Comparison of ENCODE assay signal across 1 cellular context in the genomic region with DNA sequence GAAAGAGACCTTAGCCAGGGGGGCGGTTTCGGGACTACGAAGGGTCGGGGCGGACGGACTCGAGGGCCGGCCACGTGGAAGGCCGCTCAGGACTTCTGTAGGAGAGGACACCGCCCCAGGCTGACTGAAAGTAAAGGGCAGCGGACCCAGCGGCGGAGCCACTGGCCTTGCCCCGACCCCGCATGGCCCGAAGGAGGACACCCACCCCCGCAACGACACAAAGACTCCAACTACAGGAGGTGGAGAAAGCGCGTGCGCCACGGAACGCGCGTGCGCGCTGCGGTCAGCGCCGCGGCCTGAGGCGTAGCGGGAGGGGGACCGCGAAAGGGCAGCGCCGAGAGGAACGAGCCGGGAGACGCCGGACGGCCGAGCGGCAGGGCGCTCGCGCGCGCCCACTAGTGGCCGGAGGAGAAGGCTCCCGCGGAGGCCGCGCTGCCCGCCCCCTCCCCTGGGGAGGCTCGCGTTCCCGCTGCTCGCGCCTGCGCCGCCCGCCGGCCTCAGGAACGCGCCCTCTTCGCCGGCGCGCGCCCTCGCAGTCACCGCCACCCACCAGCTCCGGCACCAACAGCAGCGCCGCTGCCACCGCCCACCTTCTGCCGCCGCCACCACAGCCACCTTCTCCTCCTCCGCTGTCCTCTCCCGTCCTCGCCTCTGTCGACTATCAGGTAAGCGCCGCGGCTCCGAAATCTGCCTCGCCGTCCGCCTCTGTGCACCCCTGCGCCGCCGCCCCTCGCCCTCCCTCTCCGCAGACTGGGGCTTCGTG.
A peak's percentile ranks its signal among the peaks of the same experiment; 100 is the strongest.
TF ChIP-seq lines count a peak whose summit lies in the region.

A gene (plus strand): TSS at position 533 of the 763 bp plus-strand sequence. CDS start 67,784 bp downstream, outside the sequence.

TF ChIP-seq in HepG2, 621 proteins besides CTCF, POLR2A, EP300 and RAD21 (continued from another document and continues in another):
- TF ChIP-seq, protein P1, sequence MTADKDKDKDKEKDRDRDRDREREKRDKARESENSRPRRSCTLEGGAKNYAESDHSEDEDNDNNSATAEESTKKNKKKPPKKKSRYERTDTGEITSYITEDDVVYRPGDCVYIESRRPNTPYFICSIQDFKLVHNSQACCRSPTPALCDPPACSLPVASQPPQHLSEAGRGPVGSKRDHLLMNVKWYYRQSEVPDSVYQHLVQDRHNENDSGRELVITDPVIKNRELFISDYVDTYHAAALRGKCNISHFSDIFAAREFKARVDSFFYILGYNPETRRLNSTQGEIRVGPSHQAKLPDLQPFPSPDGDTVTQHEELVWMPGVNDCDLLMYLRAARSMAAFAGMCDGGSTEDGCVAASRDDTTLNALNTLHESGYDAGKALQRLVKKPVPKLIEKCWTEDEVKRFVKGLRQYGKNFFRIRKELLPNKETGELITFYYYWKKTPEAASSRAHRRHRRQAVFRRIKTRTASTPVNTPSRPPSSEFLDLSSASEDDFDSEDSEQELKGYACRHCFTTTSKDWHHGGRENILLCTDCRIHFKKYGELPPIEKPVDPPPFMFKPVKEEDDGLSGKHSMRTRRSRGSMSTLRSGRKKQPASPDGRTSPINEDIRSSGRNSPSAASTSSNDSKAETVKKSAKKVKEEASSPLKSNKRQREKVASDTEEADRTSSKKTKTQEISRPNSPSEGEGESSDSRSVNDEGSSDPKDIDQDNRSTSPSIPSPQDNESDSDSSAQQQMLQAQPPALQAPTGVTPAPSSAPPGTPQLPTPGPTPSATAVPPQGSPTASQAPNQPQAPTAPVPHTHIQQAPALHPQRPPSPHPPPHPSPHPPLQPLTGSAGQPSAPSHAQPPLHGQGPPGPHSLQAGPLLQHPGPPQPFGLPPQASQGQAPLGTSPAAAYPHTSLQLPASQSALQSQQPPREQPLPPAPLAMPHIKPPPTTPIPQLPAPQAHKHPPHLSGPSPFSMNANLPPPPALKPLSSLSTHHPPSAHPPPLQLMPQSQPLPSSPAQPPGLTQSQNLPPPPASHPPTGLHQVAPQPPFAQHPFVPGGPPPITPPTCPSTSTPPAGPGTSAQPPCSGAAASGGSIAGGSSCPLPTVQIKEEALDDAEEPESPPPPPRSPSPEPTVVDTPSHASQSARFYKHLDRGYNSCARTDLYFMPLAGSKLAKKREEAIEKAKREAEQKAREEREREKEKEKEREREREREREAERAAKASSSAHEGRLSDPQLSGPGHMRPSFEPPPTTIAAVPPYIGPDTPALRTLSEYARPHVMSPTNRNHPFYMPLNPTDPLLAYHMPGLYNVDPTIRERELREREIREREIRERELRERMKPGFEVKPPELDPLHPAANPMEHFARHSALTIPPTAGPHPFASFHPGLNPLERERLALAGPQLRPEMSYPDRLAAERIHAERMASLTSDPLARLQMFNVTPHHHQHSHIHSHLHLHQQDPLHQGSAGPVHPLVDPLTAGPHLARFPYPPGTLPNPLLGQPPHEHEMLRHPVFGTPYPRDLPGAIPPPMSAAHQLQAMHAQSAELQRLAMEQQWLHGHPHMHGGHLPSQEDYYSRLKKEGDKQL (CRISPR knock-in tag; IDR thresholded peaks at IDR 0.05; ENCODE audit: low read depth): peak; percentile 67
- no peak for TF ChIP-seq GZF1 (CRISPR knock-in tag; IDR thresholded peaks at IDR 0.05)
- TF ChIP-seq, protein P2, sequence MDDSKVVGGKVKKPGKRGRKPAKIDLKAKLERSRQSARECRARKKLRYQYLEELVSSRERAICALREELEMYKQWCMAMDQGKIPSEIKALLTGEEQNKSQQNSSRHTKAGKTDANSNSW (CRISPR knock-in tag; IDR thresholded peaks at IDR 0.05; ENCODE audit: borderline replicate concordance): no peak
- 0 out of 2 replicates have a peak, but pooled peaks have one; percentile 6 for TF ChIP-seq PPARG (CRISPR knock-in tag; conservative IDR thresholded peaks at IDR 0.05)
- TF ChIP-seq, protein P3, sequence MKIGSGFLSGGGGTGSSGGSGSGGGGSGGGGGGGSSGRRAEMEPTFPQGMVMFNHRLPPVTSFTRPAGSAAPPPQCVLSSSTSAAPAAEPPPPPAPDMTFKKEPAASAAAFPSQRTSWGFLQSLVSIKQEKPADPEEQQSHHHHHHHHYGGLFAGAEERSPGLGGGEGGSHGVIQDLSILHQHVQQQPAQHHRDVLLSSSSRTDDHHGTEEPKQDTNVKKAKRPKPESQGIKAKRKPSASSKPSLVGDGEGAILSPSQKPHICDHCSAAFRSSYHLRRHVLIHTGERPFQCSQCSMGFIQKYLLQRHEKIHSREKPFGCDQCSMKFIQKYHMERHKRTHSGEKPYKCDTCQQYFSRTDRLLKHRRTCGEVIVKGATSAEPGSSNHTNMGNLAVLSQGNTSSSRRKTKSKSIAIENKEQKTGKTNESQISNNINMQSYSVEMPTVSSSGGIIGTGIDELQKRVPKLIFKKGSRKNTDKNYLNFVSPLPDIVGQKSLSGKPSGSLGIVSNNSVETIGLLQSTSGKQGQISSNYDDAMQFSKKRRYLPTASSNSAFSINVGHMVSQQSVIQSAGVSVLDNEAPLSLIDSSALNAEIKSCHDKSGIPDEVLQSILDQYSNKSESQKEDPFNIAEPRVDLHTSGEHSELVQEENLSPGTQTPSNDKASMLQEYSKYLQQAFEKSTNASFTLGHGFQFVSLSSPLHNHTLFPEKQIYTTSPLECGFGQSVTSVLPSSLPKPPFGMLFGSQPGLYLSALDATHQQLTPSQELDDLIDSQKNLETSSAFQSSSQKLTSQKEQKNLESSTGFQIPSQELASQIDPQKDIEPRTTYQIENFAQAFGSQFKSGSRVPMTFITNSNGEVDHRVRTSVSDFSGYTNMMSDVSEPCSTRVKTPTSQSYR (CRISPR knock-in tag; IDR thresholded peaks at IDR 0.05; ENCODE audit: borderline replicate concordance): no peak
- TF ChIP-seq TCF7L2 (IDR thresholded peaks at IDR 0.05; ENCODE audit: low read depth, low read length): no peak
- TF ChIP-seq HOXA5 (CRISPR knock-in tag; IDR thresholded peaks at IDR 0.05): peak; percentile 48; the same call in 1 of the 2 replicates
- 0 out of 2 replicates have a peak, but pooled peaks have one; percentile 17 for TF ChIP-seq ZSCAN22 (CRISPR knock-in tag; IDR thresholded peaks at IDR 0.05)
- TF ChIP-seq NPAS2 (CRISPR knock-in tag; IDR thresholded peaks at IDR 0.05; ENCODE audit: borderline replicate concordance): no peak
- no peak for TF ChIP-seq ZNF496 (CRISPR knock-in tag; IDR thresholded peaks at IDR 0.05; ENCODE audit: insufficient replicate concordance)
- TF ChIP-seq SIN3B (IDR thresholded peaks at IDR 0.05; ENCODE audit: low read length): no peak
- TF ChIP-seq, protein P4, sequence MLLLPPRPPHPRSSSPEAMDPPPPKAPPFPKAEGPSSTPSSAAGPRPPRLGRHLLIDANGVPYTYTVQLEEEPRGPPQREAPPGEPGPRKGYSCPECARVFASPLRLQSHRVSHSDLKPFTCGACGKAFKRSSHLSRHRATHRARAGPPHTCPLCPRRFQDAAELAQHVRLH (CRISPR knock-in tag; IDR thresholded peaks at IDR 0.05; ENCODE audit: borderline replicate concordance, low read depth): no peak
- TF ChIP-seq HNRNPH1 (optimal IDR thresholded peaks at IDR 0.05; ENCODE audit: low read depth, low read length): no peak
- TF ChIP-seq ASH2L (IDR thresholded peaks at IDR 0.05; ENCODE audit: insufficient read length, low read depth, low read length): peak; percentile 70
- TF ChIP-seq CEBPB (IDR thresholded peaks at IDR 0.05; ENCODE audit: borderline replicate concordance, low read depth, low read length): no peak
- TF ChIP-seq, protein P5, sequence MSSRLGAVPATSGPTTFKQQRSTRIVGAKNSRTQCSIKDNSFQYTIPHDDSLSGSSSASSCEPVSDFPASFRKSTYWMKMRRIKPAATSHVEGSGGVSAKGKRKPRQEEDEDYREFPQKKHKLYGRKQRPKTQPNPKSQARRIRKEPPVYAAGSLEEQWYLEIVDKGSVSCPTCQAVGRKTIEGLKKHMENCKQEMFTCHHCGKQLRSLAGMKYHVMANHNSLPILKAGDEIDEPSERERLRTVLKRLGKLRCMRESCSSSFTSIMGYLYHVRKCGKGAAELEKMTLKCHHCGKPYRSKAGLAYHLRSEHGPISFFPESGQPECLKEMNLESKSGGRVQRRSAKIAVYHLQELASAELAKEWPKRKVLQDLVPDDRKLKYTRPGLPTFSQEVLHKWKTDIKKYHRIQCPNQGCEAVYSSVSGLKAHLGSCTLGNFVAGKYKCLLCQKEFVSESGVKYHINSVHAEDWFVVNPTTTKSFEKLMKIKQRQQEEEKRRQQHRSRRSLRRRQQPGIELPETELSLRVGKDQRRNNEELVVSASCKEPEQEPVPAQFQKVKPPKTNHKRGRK (CRISPR knock-in tag; IDR thresholded peaks at IDR 0.05): no peak
- no peak for TF ChIP-seq ZNF672 (CRISPR knock-in tag; IDR thresholded peaks at IDR 0.05)
- TF ChIP-seq CREM (IDR thresholded peaks at IDR 0.05): no peak
- TF ChIP-seq CREM (CRISPR knock-in tag; IDR thresholded peaks at IDR 0.05): no peak
- TF ChIP-seq, protein P6, sequence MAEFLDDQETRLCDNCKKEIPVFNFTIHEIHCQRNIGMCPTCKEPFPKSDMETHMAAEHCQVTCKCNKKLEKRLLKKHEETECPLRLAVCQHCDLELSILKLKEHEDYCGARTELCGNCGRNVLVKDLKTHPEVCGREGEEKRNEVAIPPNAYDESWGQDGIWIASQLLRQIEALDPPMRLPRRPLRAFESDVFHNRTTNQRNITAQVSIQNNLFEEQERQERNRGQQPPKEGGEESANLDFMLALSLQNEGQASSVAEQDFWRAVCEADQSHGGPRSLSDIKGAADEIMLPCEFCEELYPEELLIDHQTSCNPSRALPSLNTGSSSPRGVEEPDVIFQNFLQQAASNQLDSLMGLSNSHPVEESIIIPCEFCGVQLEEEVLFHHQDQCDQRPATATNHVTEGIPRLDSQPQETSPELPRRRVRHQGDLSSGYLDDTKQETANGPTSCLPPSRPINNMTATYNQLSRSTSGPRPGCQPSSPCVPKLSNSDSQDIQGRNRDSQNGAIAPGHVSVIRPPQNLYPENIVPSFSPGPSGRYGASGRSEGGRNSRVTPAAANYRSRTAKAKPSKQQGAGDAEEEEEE (CRISPR knock-in tag; IDR thresholded peaks at IDR 0.05; ENCODE audit: borderline replicate concordance): no peak
- TF ChIP-seq GABPB1 (CRISPR knock-in tag; IDR thresholded peaks at IDR 0.05): peak; percentile 87
- no peak; the same call in none of the 2 replicates for TF ChIP-seq ZNF891 (CRISPR knock-in tag; IDR thresholded peaks at IDR 0.05)
- TF ChIP-seq PHF21A (CRISPR knock-in tag; IDR thresholded peaks at IDR 0.05): no peak
- TF ChIP-seq SOX13 (IDR thresholded peaks at IDR 0.05): no peak
- no peak; a peak in 1 of 4 replicates for TF ChIP-seq SOX13 (CRISPR knock-in tag; conservative IDR thresholded peaks at IDR 0.05 in 1 of 2, IDR thresholded peaks at IDR 0.05 in 1 of 2)
- peak; percentile 86 for TF ChIP-seq RBFOX2 (IDR thresholded peaks at IDR 0.05; ENCODE audit: low read depth, low read length)
- TF ChIP-seq, protein P7, sequence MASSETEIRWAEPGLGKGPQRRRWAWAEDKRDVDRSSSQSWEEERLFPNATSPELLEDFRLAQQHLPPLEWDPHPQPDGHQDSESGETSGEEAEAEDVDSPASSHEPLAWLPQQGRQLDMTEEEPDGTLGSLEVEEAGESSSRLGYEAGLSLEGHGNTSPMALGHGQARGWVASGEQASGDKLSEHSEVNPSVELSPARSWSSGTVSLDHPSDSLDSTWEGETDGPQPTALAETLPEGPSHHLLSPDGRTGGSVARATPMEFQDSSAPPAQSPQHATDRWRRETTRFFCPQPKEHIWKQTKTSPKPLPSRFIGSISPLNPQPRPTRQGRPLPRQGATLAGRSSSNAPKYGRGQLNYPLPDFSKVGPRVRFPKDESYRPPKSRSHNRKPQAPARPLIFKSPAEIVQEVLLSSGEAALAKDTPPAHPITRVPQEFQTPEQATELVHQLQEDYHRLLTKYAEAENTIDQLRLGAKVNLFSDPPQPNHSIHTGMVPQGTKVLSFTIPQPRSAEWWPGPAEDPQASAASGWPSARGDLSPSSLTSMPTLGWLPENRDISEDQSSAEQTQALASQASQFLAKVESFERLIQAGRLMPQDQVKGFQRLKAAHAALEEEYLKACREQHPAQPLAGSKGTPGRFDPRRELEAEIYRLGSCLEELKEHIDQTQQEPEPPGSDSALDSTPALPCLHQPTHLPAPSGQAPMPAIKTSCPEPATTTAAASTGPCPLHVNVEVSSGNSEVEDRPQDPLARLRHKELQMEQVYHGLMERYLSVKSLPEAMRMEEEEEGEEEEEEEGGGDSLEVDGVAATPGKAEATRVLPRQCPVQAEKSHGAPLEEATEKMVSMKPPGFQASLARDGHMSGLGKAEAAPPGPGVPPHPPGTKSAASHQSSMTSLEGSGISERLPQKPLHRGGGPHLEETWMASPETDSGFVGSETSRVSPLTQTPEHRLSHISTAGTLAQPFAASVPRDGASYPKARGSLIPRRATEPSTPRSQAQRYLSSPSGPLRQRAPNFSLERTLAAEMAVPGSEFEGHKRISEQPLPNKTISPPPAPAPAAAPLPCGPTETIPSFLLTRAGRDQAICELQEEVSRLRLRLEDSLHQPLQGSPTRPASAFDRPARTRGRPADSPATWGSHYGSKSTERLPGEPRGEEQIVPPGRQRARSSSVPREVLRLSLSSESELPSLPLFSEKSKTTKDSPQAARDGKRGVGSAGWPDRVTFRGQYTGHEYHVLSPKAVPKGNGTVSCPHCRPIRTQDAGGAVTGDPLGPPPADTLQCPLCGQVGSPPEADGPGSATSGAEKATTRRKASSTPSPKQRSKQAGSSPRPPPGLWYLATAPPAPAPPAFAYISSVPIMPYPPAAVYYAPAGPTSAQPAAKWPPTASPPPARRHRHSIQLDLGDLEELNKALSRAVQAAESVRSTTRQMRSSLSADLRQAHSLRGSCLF (CRISPR knock-in tag; IDR thresholded peaks at IDR 0.05; ENCODE audit: borderline replicate concordance): no peak
- TF ChIP-seq ZKSCAN5 (CRISPR knock-in tag; IDR thresholded peaks at IDR 0.05): no peak
- TF ChIP-seq, protein P8, sequence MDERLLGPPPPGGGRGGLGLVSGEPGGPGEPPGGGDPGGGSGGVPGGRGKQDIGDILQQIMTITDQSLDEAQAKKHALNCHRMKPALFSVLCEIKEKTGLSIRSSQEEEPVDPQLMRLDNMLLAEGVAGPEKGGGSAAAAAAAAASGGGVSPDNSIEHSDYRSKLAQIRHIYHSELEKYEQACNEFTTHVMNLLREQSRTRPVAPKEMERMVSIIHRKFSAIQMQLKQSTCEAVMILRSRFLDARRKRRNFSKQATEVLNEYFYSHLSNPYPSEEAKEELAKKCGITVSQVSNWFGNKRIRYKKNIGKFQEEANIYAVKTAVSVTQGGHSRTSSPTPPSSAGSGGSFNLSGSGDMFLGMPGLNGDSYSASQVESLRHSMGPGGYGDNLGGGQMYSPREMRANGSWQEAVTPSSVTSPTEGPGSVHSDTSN (CRISPR knock-in tag; IDR thresholded peaks at IDR 0.05): no peak
- TF ChIP-seq, protein P9, sequence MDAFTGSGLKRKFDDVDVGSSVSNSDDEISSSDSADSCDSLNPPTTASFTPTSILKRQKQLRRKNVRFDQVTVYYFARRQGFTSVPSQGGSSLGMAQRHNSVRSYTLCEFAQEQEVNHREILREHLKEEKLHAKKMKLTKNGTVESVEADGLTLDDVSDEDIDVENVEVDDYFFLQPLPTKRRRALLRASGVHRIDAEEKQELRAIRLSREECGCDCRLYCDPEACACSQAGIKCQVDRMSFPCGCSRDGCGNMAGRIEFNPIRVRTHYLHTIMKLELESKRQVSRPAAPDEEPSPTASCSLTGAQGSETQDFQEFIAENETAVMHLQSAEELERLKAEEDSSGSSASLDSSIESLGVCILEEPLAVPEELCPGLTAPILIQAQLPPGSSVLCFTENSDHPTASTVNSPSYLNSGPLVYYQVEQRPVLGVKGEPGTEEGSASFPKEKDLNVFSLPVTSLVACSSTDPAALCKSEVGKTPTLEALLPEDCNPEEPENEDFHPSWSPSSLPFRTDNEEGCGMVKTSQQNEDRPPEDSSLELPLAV (CRISPR knock-in tag; conservative IDR thresholded peaks at IDR 0.05; ENCODE audit: low read depth): no peak
